In the genomic region with DNA sequence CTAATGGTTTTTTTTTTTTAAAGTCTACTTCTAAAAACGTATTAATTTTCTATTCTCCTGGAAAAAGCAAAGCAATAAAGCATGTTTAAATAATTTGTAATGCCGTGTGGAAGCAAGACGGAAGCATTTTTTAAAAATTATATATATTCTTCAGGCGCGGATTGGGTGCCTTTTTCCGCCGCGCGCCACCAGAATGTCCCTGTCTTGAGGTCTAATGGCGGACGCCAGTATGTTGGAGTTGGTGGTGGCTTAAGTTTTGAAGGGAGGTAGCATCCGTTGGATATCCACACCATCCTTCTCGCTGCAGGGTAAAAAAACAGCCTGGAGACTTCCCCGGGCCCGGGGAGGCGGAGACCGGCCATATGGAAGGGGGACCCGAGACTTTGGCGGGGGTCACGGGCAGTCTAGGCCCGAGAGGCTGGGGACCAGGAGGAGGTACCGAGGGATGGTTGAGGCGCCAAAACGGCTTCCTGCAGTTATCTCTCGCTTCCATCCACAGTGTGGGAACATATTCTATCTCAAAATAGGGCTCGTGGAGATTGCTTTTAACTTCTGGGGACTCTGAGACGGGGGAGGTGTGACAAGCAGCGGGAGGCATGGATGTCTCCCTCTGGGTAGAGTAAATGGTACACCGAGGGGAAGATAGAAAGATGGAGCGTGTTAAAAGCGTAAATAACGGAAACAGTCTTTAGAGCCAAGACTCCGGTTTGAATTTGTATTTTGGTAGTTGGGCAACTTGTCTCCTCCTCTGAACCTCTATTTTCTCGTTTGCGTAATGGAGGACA, we compare ENCODE assay signal across 8 cellular contexts. TPM values are rescaled to one million over a fixed set of nuclear protein-coding genes. Genes with fewer than 3 reads are reported as not detected.
DNase-seq lines count a peak whose midpoint lies in the region; ATAC-seq and TF ChIP-seq lines count a peak whose summit lies in the region.

A gene (plus strand): TSS at position 196 of the 785 bp plus-strand sequence. CDS start 2,841 bp downstream, outside the sequence.

- H3K4me3 Mint-ChIP-seq in CD4-positive, alpha-beta memory T cell = peak within 1 kb of the TSS; percentile 96 to 99 (median 98)
- H3K4me3 Mint-ChIP-seq in IgD-negative memory B cell = peak within 1 kb of the TSS; percentile 95 to 100 (median 98)
- peak within 1 kb of the TSS; percentile 94 to 99 (median 97) for H3K4me3 Mint-ChIP-seq in nephron

- intact Hi-C loops in CD4-positive, alpha-beta memory T cell (cut with micrococcal nuclease) = loop anchor here (1.0 to 5.0 kb wide), 5 partner anchors 85 to 272 kb away; a partner anchor contains a TSS

- peak within 1 kb of the TSS; percentile 79 to 92 for H3K9ac ChIP-seq in stomach smooth muscle (ENCODE audit: low read length in 2 of 2)

- ATAC-seq in GM21360 (IDR thresholded peaks at IDR 0.05; ENCODE audit: unreplicated experiment) = peak; percentile 49

- H3K9me3 ChIP-seq in CD4-positive, alpha-beta memory T cell (ENCODE audit: control insufficient read depth in 1 of 2, low read length in 2 of 2) = no peaks in the 10 kb centered on the region
- H3K9me3 ChIP-seq in Peyer's patch (no peaks in the 10 kb centered on the region), stomach smooth muscle (ENCODE audit: control insufficient read depth in 2 of 2, low read length in 2 of 2) (no peaks in the 10 kb centered on the region)

- H3K4me1 Mint-ChIP-seq in CD4-positive, alpha-beta memory T cell = peaks cover 38 to 80% (median 58%) of the 10 kb centered on the region in 4 donors
- H3K4me1 Mint-ChIP-seq in IgD-negative memory B cell = peaks cover 31 to 46% (median 36%) of the 10 kb centered on the region in 3 donors
- peaks cover 52% of the 10 kb centered on the region for H3K4me1 Mint-ChIP-seq in nephron

- peaks cover 18% of the 10 kb centered on the region for H3K36me3 ChIP-seq in CD4-positive, alpha-beta memory T cell (ENCODE audit: insufficient read depth, low read length)
- peaks cover 0 to 22% (median 0%) of the 10 kb centered on the region in 3 donors for H3K36me3 ChIP-seq in Peyer's patch
- peaks cover 6 to 12% of the 10 kb centered on the region in 2 donors for H3K36me3 ChIP-seq in stomach smooth muscle (ENCODE audit: control insufficient read depth in 2 of 2, insufficient read depth in 2 of 2, low read length in 2 of 2)

- H3K27me3 ChIP-seq in CD4-positive, alpha-beta memory T cell (ENCODE audit: insufficient read depth, low read length) = no peaks in the 10 kb centered on the region
- H3K27me3 ChIP-seq in Peyer's patch (no peaks in the 10 kb centered on the region), stomach smooth muscle (ENCODE audit: control insufficient read depth in 1 of 2, insufficient read depth in 2 of 2, low read length in 2 of 2) (no peaks in the 10 kb centered on the region)

- H3K4me3 ChIP-seq in CD4-positive, alpha-beta memory T cell (ENCODE audit: low read length in 2 of 2) = peak within 1 kb of the TSS; percentile 90 to 97
- peak within 1 kb of the TSS; percentile 74 to 94 (median 76) for H3K4me3 ChIP-seq in Peyer's patch
- H3K4me3 ChIP-seq in fibroblast of the aortic adventitia (ENCODE audit: low read depth, low read length) = peak within 1 kb of the TSS; percentile 95
- peak within 1 kb of the TSS; percentile 85 to 99 for H3K4me3 ChIP-seq in stomach smooth muscle (ENCODE audit: low read length in 2 of 2)

- peak in 1 of 2 donors; percentile 2 for TF ChIP-seq POLR2A in Peyer's patch (IDR thresholded peaks at IDR 0.05)

- H3K9me3 Mint-ChIP-seq in CD4-positive, alpha-beta memory T cell = peaks cover 0 to 2% (median 0%) of the 10 kb centered on the region in 8 donors
- H3K9me3 Mint-ChIP-seq in IgD-negative memory B cell = peaks cover 0 to 2% (median 0%) of the 10 kb centered on the region in 3 donors
- no peaks in the 10 kb centered on the region for H3K9me3 Mint-ChIP-seq in nephron

- peak within 1 kb of the TSS; percentile 97 to 100 (median 99) for H3K27ac Mint-ChIP-seq in CD4-positive, alpha-beta memory T cell
- H3K27ac Mint-ChIP-seq in IgD-negative memory B cell = peak within 1 kb of the TSS; percentile 97 to 100 (median 99)
- peak within 1 kb of the TSS; percentile 98 to 100 (median 100) for H3K27ac Mint-ChIP-seq in nephron

- H3K36me3 Mint-ChIP-seq in CD4-positive, alpha-beta memory T cell = peaks cover 13 to 59% of the 10 kb centered on the region in 2 donors
- no peaks in the 10 kb centered on the region for H3K36me3 Mint-ChIP-seq in IgD-negative memory B cell
- H3K36me3 Mint-ChIP-seq in nephron (ENCODE audit: low read depth) = peaks cover 28% of the 10 kb centered on the region

- TF ChIP-seq CTCF in Peyer's patch (IDR thresholded peaks at IDR 0.05) (no peak), fibroblast of the aortic adventitia (IDR thresholded peaks at IDR 0.05; ENCODE audit: insufficient read depth, low read length) (no peak), nephron (IDR thresholded peaks at IDR 0.05; ENCODE audit: unreplicated experiment in 3 of 3) (no peak)

- peak within 1 kb of the TSS; percentile 86 for H3K27ac ChIP-seq in CD4-positive, alpha-beta memory T cell (ENCODE audit: low read depth, low read length)
- H3K27ac ChIP-seq in Peyer's patch (peak within 1 kb of the TSS; percentile 80 to 92 (median 88)), stomach smooth muscle (ENCODE audit: low read length) (peak within 1 kb of the TSS; percentile 75)

- CTCF ChIA-PET in CD4-positive, alpha-beta memory T cell (lab: Charles Lee; ENCODE audit: partially characterized antibody) = interaction anchor here (0.9 to 5.8 kb wide), 9 partner anchors 10 to 272 kb away, joined by 3 to 30 read pairs (median 4); a partner anchor contains a TSS

- H3K27me3 Mint-ChIP-seq in CD4-positive, alpha-beta memory T cell = no peaks in the 10 kb centered on the region
- H3K27me3 Mint-ChIP-seq in IgD-negative memory B cell (no peaks in the 10 kb centered on the region), nephron (ENCODE audit: low read depth) (no peaks in the 10 kb centered on the region)

- DNase-seq in CD4-positive, alpha-beta memory T cell = peak; percentile 82 to 88 (median 86)
- DNase-seq in Peyer's patch = peak; percentile 70 to 87 (median 80)
- peak; percentile 58 for DNase-seq in activated T-helper 9 cell treated with anti-CD3 and anti-CD28 coated beads, Interleukin-2, amount 50 U/mL, for 16 hours (ENCODE audit: low read depth)
- DNase-seq in fibroblast of the aortic adventitia (ENCODE audit: low read depth) = no peak

- peaks cover 70% of the 10 kb centered on the region for H3K4me1 ChIP-seq in CD4-positive, alpha-beta memory T cell (ENCODE audit: insufficient read depth, low read length)
- peaks cover 0 to 37% (median 9%) of the 10 kb centered on the region in 4 donors for H3K4me1 ChIP-seq in Peyer's patch
- peaks cover 17% of the 10 kb centered on the region for H3K4me1 ChIP-seq in stomach smooth muscle (ENCODE audit: control insufficient read depth, insufficient read depth, low read length)

- POLR2A ChIA-PET in CD4-positive, alpha-beta memory T cell (lab: Charles Lee; ENCODE audit: partially characterized antibody) = interaction anchor here (0.7 to 4.8 kb wide), 17 partner anchors 9 to 272 kb away, joined by 3 to 58 read pairs (median 6); a partner anchor contains a TSS

RNA-seq across cellular contexts. Expression of the gene that starts here (rescaled TPM):
- 100 to 1,000 TPM; 289 to 291 TPM for total RNA-seq in CD4-positive, alpha-beta memory T cell
- polyA plus RNA-seq in CD4-positive, alpha-beta memory T cell = 100 to 1,000 TPM; 105 to 149 TPM
- 122 TPM for polyA plus RNA-seq in IgD-negative memory B cell
- total RNA-seq in Peyer's patch (100 to 1,000 TPM in 1 of 4 donors, 10 to 100 TPM in 3; 48.5 to 119 (median 94.9) TPM), fibroblast of the aortic adventitia (ENCODE audit: low replicate concordance) (39.1 and 184 TPM in 2 replicates)
